In genomic region chr3:184604039-184604955, GRCh38 we compare ENCODE assay signal across 8 cellular contexts. TPM values are rescaled to one million over a fixed set of nuclear protein-coding genes. Genes with fewer than 3 reads are reported as not detected.
DNase-seq lines count a peak whose midpoint lies in the region; ATAC-seq, FAIRE-seq and TF ChIP-seq lines count a peak whose summit lies in the region.

No MANE protein-coding gene starts in this region.

- no peak for FAIRE-seq in pancreas (lab: Jason Lieb, UNC)

- TF ChIP-seq CTCF in left ventricle myocardium inferior (IDR thresholded peaks at IDR 0.05; ENCODE audit: borderline replicate concordance) (no peak), pancreas (IDR thresholded peaks at IDR 0.05) (no peak), WERI-Rb-1 (IDR thresholded peaks at IDR 0.05; ENCODE audit: low read depth, low read length) (no peak)

- ATAC-seq in pancreas (peak; percentile 63 to 76 (median 72)), HG03039 (IDR thresholded peaks at IDR 0.05; ENCODE audit: unreplicated experiment) (no peak)

- H3K27ac ChIP-seq in SJCRH30 (no peak overlapping the region; the same call in 1 of the 2 replicates), left ventricle myocardium inferior (replicated peaks) (peak overlapping the region; percentile 25), pancreas (no peak overlapping the region), WERI-Rb-1 (no peak overlapping the region)

- no peaks in the 10 kb centered on the region for H3K36me3 ChIP-seq in SJCRH30
- H3K36me3 ChIP-seq in left ventricle myocardium inferior: no peaks in the 10 kb centered on the region
- no peaks in the 10 kb centered on the region for H3K36me3 ChIP-seq in pancreas
- H3K36me3 ChIP-seq in WERI-Rb-1: no peaks in the 10 kb centered on the region

- WGBS in pancreas, 2 donors: 2 to 3% methylated on average over 57 to 66 of the region's 66 CpGs

- DNase-seq in COLO668 (lab: John Stamatoyannopoulos, UW; ENCODE audit: unreplicated experiment) (peak; percentile 16), SJCRH30 (no peak), left ventricle myocardium inferior (no peak), pancreas (peak in 3 of 6 donors; percentile 31 to 72 (median 46)), foreskin melanocyte (no peak), activated gamma-delta T cell (lab: John Stamatoyannopoulos, UW) (no peak), WERI-Rb-1 (no peak)

- intact Hi-C loops in left ventricle myocardium inferior (cut with micrococcal nuclease) (no loop called here), pancreas (cut with DNase I) (no loop called here)

- H3K9me3 ChIP-seq in SJCRH30 (replicated peaks) (no peaks in the 10 kb centered on the region), left ventricle myocardium inferior (replicated peaks) (no peaks in the 10 kb centered on the region), pancreas (no peaks in the 10 kb centered on the region), WERI-Rb-1 (ENCODE audit: severe bottlenecking) (no peaks in the 10 kb centered on the region)

- peaks cover 8% of the 10 kb centered on the region; the same call in 1 of the 2 replicates for H3K4me1 ChIP-seq in SJCRH30
- H3K4me1 ChIP-seq in left ventricle myocardium inferior: peaks cover 30% of the 10 kb centered on the region
- peaks cover 0 to 12% (median 5%) of the 10 kb centered on the region in 3 donors for H3K4me1 ChIP-seq in pancreas

- no peaks in the 10 kb centered on the region for H3K27me3 ChIP-seq in SJCRH30
- peaks cover 32% of the 10 kb centered on the region for H3K27me3 ChIP-seq in left ventricle myocardium inferior (ENCODE audit: low read depth)
- H3K27me3 ChIP-seq in pancreas: no peaks in the 10 kb centered on the region
- H3K27me3 ChIP-seq in WERI-Rb-1 (ENCODE audit: insufficient read depth, low read depth, severe bottlenecking): no peaks in the 10 kb centered on the region

- peak overlapping the region; percentile 34 for H3K4me3 ChIP-seq in SJCRH30
- H3K4me3 ChIP-seq in left ventricle myocardium inferior: peak overlapping the region; percentile 65
- H3K4me3 ChIP-seq in pancreas: peak overlapping the region; percentile 4 to 51 (median 36)
- no peak overlapping the region for H3K4me3 ChIP-seq in WERI-Rb-1 (ENCODE audit: low read depth, low read length)

RNA-seq across cellular contexts. Expression of gene EPHB3, which starts 42.7 kb away (rescaled TPM):
- 16.4 and 16.6 TPM in 2 replicates for total RNA-seq in SJCRH30 (2014; rRNA removed; shearing (Covaris generic))
- total RNA-seq in left ventricle myocardium inferior: 5.0 TPM
- total RNA-seq in pancreas: 10 to 100 TPM in 4 of 6 donors, 1 to 10 TPM in 2; 5.8 to 17.3 (median 13.2) TPM
- polyA plus RNA-seq in pancreas: 10 to 100 TPM; 11.7 to 13.3 TPM
